Comparison of ENCODE assay signal across 8 cellular contexts in the genomic region with DNA sequence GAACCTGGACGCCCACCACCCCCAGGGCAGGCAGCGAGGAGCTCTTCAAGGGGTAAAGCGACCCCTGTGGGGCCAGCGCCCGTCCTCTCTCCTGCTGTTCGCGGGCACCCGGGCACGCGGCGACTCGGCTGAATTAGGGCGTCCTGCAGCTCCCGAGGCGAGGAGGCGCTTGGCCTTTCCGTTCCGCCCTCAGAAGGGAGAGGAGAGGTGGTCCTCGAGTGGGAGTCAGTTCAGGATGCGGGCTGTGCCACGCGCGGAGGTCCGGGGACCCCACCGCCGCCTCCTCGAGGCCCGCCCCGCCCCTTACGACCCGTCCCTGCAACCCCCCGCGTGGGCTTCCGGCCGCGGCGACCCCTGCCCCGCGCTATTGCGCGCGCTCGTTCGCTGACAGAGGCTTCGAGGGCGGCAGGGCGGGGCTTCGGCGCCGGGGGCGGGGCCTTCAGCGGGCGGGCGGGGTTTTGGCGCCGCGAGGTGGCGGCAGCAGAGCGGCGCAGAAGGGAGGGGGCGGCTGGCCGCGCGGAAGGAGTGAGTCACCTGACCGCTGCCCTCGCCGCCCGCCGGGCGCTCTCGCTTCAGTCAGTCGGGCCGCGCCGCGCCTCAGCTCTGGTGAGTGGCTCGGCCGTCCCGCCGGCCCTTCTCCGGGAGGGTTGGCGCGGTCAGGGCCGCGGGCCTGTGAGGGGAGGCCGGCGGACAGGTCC. TPM values are rescaled to one million over a fixed set of nuclear protein-coding genes. Genes with fewer than 3 reads are reported as not detected.
A peak's percentile ranks its signal among the peaks of the same experiment; 100 is the strongest.
DNase-seq lines count a peak whose midpoint lies in the region; ATAC-seq, FAIRE-seq and TF ChIP-seq lines count a peak whose summit lies in the region.

A gene (plus strand): TSS at position 575 of the 698 bp plus-strand sequence. CDS start 22,359 bp downstream, outside the sequence.

- ATAC-seq in HG03460 (IDR thresholded peaks at IDR 0.05; ENCODE audit: unreplicated experiment) (peak; percentile 45), left lobe of liver (peak; percentile 90)

- peak within 1 kb of the TSS; percentile 98 to 99 for H3K27ac ChIP-seq in coronary artery

- FAIRE-seq in GM19239 (lab: Jason Lieb, UNC) = no peak

- peak; percentile 25 for TF ChIP-seq CTCF in coronary artery (IDR thresholded peaks at IDR 0.05)

- no peaks in the 10 kb centered on the region for H3K9me3 Mint-ChIP-seq in activated CD4-positive, alpha-beta T cell treated with anti-CD3 and anti-CD28 coated beads, Interleukin-2, amount 10 ng/mL, durations not matched to agents 24 days and 14 days

- peak within 1 kb of the TSS; percentile 96 for H3K27ac Mint-ChIP-seq in activated CD4-positive, alpha-beta T cell treated with anti-CD3 and anti-CD28 coated beads, Interleukin-2, amount 10 ng/mL, durations not matched to agents 24 days and 14 days

- H3K4me3 ChIP-seq in coronary artery = peak within 1 kb of the TSS; percentile 92

- H3K27me3 Mint-ChIP-seq in activated CD4-positive, alpha-beta T cell treated with anti-CD3 and anti-CD28 coated beads, Interleukin-2, amount 10 ng/mL, durations not matched to agents 24 days and 14 days = no peaks in the 10 kb centered on the region

- H3K4me3 Mint-ChIP-seq in activated CD4-positive, alpha-beta T cell treated with anti-CD3 and anti-CD28 coated beads, Interleukin-2, amount 10 ng/mL, durations not matched to agents 24 days and 14 days = peak within 1 kb of the TSS; percentile 91

- intact Hi-C loops in activated CD4-positive, alpha-beta T cell treated with anti-CD3 and anti-CD28 coated beads, Interleukin-2, amount 10 ng/mL, durations not matched to agents 24 days and 14 days (cut with micrococcal nuclease) = loop anchor here (1.0 to 10.0 kb wide), 5 partner anchors 73 to 411 kb away; a partner anchor contains a TSS

- H3K36me3 Mint-ChIP-seq in activated CD4-positive, alpha-beta T cell treated with anti-CD3 and anti-CD28 coated beads, Interleukin-2, amount 10 ng/mL, durations not matched to agents 24 days and 14 days (ENCODE audit: low read depth) = peaks cover 7% of the 10 kb centered on the region

- DNase-seq in AML-193 (lab: John Stamatoyannopoulos, UW) (peak; percentile 79 to 83), GM19239 (ENCODE audit: insufficient read length, low spot score) (peak; percentile 70), NCI-H526 treated with DMSO at 0.1 percent for 48 hours (lab: John Stamatoyannopoulos, UW) (peak; percentile 76), coronary artery (ENCODE audit: low spot score) (peak; percentile 91), left lobe of liver (ENCODE audit: low spot score) (peak; percentile 92)
- peak; percentile 94 for DNase-seq in activated CD4-positive, alpha-beta T cell treated with anti-CD3 and anti-CD28 coated beads, Interleukin-2, amount 10 ng/mL, durations not matched to agents 24 days and 14 days
- peak; percentile 83 for DNase-seq in stimulated activated CD4-positive, alpha-beta T cell treated with anti-CD3 and anti-CD28 coated beads, Interleukin-2, amount 100 ng/mL, for 4 hours (ENCODE audit: low read depth)

- peaks cover 49% of the 10 kb centered on the region for H3K4me1 Mint-ChIP-seq in activated CD4-positive, alpha-beta T cell treated with anti-CD3 and anti-CD28 coated beads, Interleukin-2, amount 10 ng/mL, durations not matched to agents 24 days and 14 days

RNA-seq across cellular contexts. Expression of the gene that starts here (rescaled TPM):
- 21.5 and 24.8 TPM in 2 replicates for total RNA-seq in activated CD4-positive, alpha-beta T cell treated with anti-CD3 and anti-CD28 coated beads, Interleukin-2, amount 10 ng/mL, durations not matched to agents 24 days and 14 days
- 27.0 TPM for total RNA-seq in left lobe of liver

Comparison
In these comparisons a context has a peak if more than half of its experiments do, and no peak if none do; other contexts are left out.
1. Peak in every context shown above with its lines: DNase-seq, ATAC-seq, H3K4me3 ChIP-seq and H3K27ac ChIP-seq.